ENCODE assay signal across 8 cellular contexts in genomic region chr11:117143390-117143789, GRCh38. TPM values are rescaled to one million over a fixed set of nuclear protein-coding genes. Genes with fewer than 3 reads are reported as not detected.
DNase-seq lines count a peak whose midpoint lies in the region; ATAC-seq, FAIRE-seq and TF ChIP-seq lines count a peak whose summit lies in the region.

No MANE protein-coding gene starts in this region.

- TSS peak; percentile 96 for BruUV-seq in Caco-2 (replicated peaks; lab: Mats Ljungman, UMichigan)

- peak overlapping the region; percentile 98 for H2AFZ ChIP-seq in neural progenitor cell (replicated peaks)

- H3K4me2 ChIP-seq in neural progenitor cell: peak overlapping the region; percentile 99

- H3K4me3 ChIP-seq in Caco-2 (ENCODE audit: low read depth, low read length) (peak overlapping the region; percentile 89), HEK293 (ENCODE audit: low read depth, low read length) (peak overlapping the region; percentile 94), neural progenitor cell (peak overlapping the region; percentile 95)

- H3K27me3 ChIP-seq in Caco-2 (replicated peaks; ENCODE audit: control insufficient read depth, insufficient read depth, low read length) (no peaks in the 10 kb centered on the region), neural progenitor cell (no peaks in the 10 kb centered on the region)

- H3K4me1 ChIP-seq in Caco-2 (peaks cover 6% of the 10 kb centered on the region; the same call in 1 of the 2 replicates), HEK293 (ENCODE audit: control insufficient read depth, insufficient read depth, low read length) (no peaks in the 10 kb centered on the region), neural progenitor cell (peaks cover 9% of the 10 kb centered on the region)

- no peaks in the 10 kb centered on the region for H3K27me3 Mint-ChIP-seq in Caco-2 (ENCODE audit: insufficient read depth, unreplicated experiment)
- H3K27me3 Mint-ChIP-seq in activated T-helper 17 cell treated with anti-CD3 and anti-CD28 coated beads, Interleukin-2, amount 50 U/mL, for 72 hours: peaks cover 8% of the 10 kb centered on the region
- peaks cover 8% of the 10 kb centered on the region for H3K27me3 Mint-ChIP-seq in neural progenitor cell (ENCODE audit: insufficient read depth, low read depth)

- H3K4me1 Mint-ChIP-seq in Caco-2 (ENCODE audit: low read depth, unreplicated experiment) (peaks cover 6% of the 10 kb centered on the region), neural progenitor cell (peaks cover 32% of the 10 kb centered on the region)
- peaks cover 16% of the 10 kb centered on the region for H3K4me1 Mint-ChIP-seq in activated T-helper 17 cell treated with anti-CD3 and anti-CD28 coated beads, Interleukin-2, amount 50 U/mL, for 72 hours

- H3K4me3 Mint-ChIP-seq in Caco-2 (ENCODE audit: unreplicated experiment) (peak overlapping the region; percentile 98), neural progenitor cell (peak overlapping the region; percentile 100)
- H3K4me3 Mint-ChIP-seq in activated T-helper 17 cell treated with anti-CD3 and anti-CD28 coated beads, Interleukin-2, amount 50 U/mL, for 72 hours: peak overlapping the region; percentile 100

- peaks cover 43% of the 10 kb centered on the region for H3K79me2 ChIP-seq in neural progenitor cell (ENCODE audit: low read depth)

- no peak for FAIRE-seq in urothelium cell line (lab: Jason Lieb, UNC)

- no peaks in the 10 kb centered on the region for H3F3A ChIP-seq in neural progenitor cell (ENCODE audit: low read depth)

- H3K36me3 ChIP-seq in Caco-2 (ENCODE audit: control insufficient read depth, insufficient read depth, low read length) (peaks cover 4% of the 10 kb centered on the region; the same call in 1 of the 2 replicates), HEK293 (ENCODE audit: control insufficient read depth in 2 of 2, insufficient read depth in 1 of 2, low read length in 2 of 2) (peaks cover 0 to 31% of the 10 kb centered on the region in 2 experiments; a peak in 2 of 3 replicates), neural progenitor cell (no peaks in the 10 kb centered on the region)

- H3K9ac ChIP-seq in neural progenitor cell: no peak overlapping the region

- CTCF ChIA-PET in Caco-2 (lab: Charles Lee): interaction anchor here (0.6 to 3.0 kb wide), 8 partner anchors 17 to 1549 kb away, joined by 3 to 14 read pairs (median 4); partner anchors contain the start of genes APOA1, PCSK7 and SIDT2
- CTCF ChIA-PET in HEK293 (lab: Yijun Ruan, JAX): interaction anchor here (0.9 to 1.2 kb wide), 3 partner anchors 37 to 372 kb away, joined by 3 to 5 read pairs (median 4); partner anchors contain the start of gene APOA5

- H3K36me3 Mint-ChIP-seq in Caco-2 (ENCODE audit: insufficient read depth, unreplicated experiment): peaks cover 51% of the 10 kb centered on the region
- H3K36me3 Mint-ChIP-seq in activated T-helper 17 cell treated with anti-CD3 and anti-CD28 coated beads, Interleukin-2, amount 50 U/mL, for 72 hours (ENCODE audit: low read depth): peaks cover 38% of the 10 kb centered on the region
- H3K36me3 Mint-ChIP-seq in neural progenitor cell: peaks cover 14% of the 10 kb centered on the region

- H3K27ac ChIP-seq in HEK293 (ENCODE audit: extremely low read depth, low read depth, low read length): peak overlapping the region; percentile 82; the same call in 1 of the 2 replicates
- H3K27ac ChIP-seq in neural progenitor cell: no peak overlapping the region

- DNase-seq in Caco-2: peak in 1 of 2 experiments; percentile 31
- peak; percentile 74 for DNase-seq in NCI-H510A treated with DMSO at 0.1 percent for 48 hours (lab: John Stamatoyannopoulos, UW)
- DNase-seq in foreskin melanocyte: peak; percentile 34
- DNase-seq in neural progenitor cell (ENCODE audit: low spot score): peak; percentile 57
- DNase-seq in urothelium cell line (ENCODE audit: low spot score): peak; percentile 40
- DNase-seq in GM19238 (ENCODE audit: insufficient read length, low spot score): no peak

- no peaks in the 10 kb centered on the region for H3K9me3 Mint-ChIP-seq in Caco-2 (ENCODE audit: unreplicated experiment)
- no peaks in the 10 kb centered on the region for H3K9me3 Mint-ChIP-seq in activated T-helper 17 cell treated with anti-CD3 and anti-CD28 coated beads, Interleukin-2, amount 50 U/mL, for 72 hours
- H3K9me3 Mint-ChIP-seq in neural progenitor cell: no peaks in the 10 kb centered on the region

- POLR2A ChIA-PET in Caco-2 (lab: Charles Lee) (interaction anchor here (0.5 to 2.4 kb wide), 4 partner anchors 35 to 581 kb away, joined by 6 to 21 read pairs (median 13); partner anchors contain the start of genes CEP164 and SIDT2), HEK293 (lab: Yijun Ruan, JAX) (interaction anchor here (0.6 to 2.8 kb wide), 8 partner anchors 27 to 502 kb away, joined by 3 to 28 read pairs (median 4); partner anchors contain the start of genes APOA5 and SIDT2)

- H4K20me1 ChIP-seq in neural progenitor cell (ENCODE audit: low read depth): peaks cover 38% of the 10 kb centered on the region

- peak; percentile 46 for ATAC-seq in activated T-helper 17 cell treated with anti-CD3 and anti-CD28 coated beads, Interleukin-2, amount 50 U/mL, for 72 hours (replicated peaks)

- H3K27ac Mint-ChIP-seq in Caco-2 (ENCODE audit: unreplicated experiment) (peak overlapping the region; percentile 95), neural progenitor cell (peak overlapping the region; percentile 98)
- H3K27ac Mint-ChIP-seq in activated T-helper 17 cell treated with anti-CD3 and anti-CD28 coated beads, Interleukin-2, amount 50 U/mL, for 72 hours: peak overlapping the region; percentile 97

- H3K9me3 ChIP-seq in Caco-2 (no peaks in the 10 kb centered on the region), HEK293 (ENCODE audit: control insufficient read depth, insufficient read depth, low read depth, low read length) (no peaks in the 10 kb centered on the region), neural progenitor cell (ENCODE audit: low read depth) (no peaks in the 10 kb centered on the region)

- TF ChIP-seq CTCF in Caco-2 (IDR thresholded peaks at IDR 0.05; ENCODE audit: insufficient read depth in 1 of 2, low read depth in 1 of 2, low read length in 1 of 2, severe bottlenecking in 1 of 2, unreplicated experiment in 1 of 2): no peak
- TF ChIP-seq CTCF in HEK293 (tag by site-specific recombination; IDR thresholded peaks at IDR 0.05): no peak
- TF ChIP-seq CTCF in neural progenitor cell (IDR thresholded peaks at IDR 0.05): no peak

- intact Hi-C loops in Caco-2 (cut with micrococcal nuclease; ENCODE audit: unreplicated experiment): no loop called here

TF ChIP-seq in HEK293, 187 proteins besides CTCF, POLR2A, EP300 and RAD21 (continues in another document):
- TF ChIP-seq ZNF280C (tag by site-specific recombination; IDR thresholded peaks at IDR 0.05): no peak

RNA-seq across cellular contexts. Expression of gene PAFAH1B2, which starts 0.7 kb away (rescaled TPM):
- 167 and 168 TPM in 2 replicates for total RNA-seq in Caco-2 (2022)
- 10 to 100 TPM; 53.7 to 87.6 TPM for total RNA-seq in activated T-helper 17 cell treated with anti-CD3 and anti-CD28 coated beads, Interleukin-2, amount 50 U/mL, for 72 hours
- total RNA-seq in neural progenitor cell (ENCODE audit: low replicate concordance): 161 and 203 TPM in 2 replicates

RNA-seq across cellular contexts. Expression of gene SIDT2, which starts 35.2 kb away (rescaled TPM):
- total RNA-seq in Caco-2 (2022) (57.2 and 61.7 TPM in 2 replicates), neural progenitor cell (ENCODE audit: low replicate concordance) (13.3 and 20.5 TPM in 2 replicates)
- total RNA-seq in activated T-helper 17 cell treated with anti-CD3 and anti-CD28 coated beads, Interleukin-2, amount 50 U/mL, for 72 hours: 10 to 100 TPM; 25.0 to 43.9 TPM

RNA-seq across cellular contexts. Expression of gene SIK3, which starts 45.2 kb away (rescaled TPM):
- 65.7 and 69.4 TPM in 2 replicates for total RNA-seq in Caco-2 (2022)
- total RNA-seq in activated T-helper 17 cell treated with anti-CD3 and anti-CD28 coated beads, Interleukin-2, amount 50 U/mL, for 72 hours: 10 to 100 TPM; 41.9 to 55.7 TPM
- 19.7 and 24.4 TPM in 2 replicates for total RNA-seq in neural progenitor cell (ENCODE audit: low replicate concordance)

RNA-seq across cellular contexts. Expression of gene TAGLN, which starts 55.8 kb away (rescaled TPM):
- total RNA-seq in Caco-2 (2022): 303 and 588 TPM in 2 replicates
- 1 to 10 TPM; 5.1 to 9.6 TPM for total RNA-seq in activated T-helper 17 cell treated with anti-CD3 and anti-CD28 coated beads, Interleukin-2, amount 50 U/mL, for 72 hours
- 24.5 and 34.0 TPM in 2 replicates for total RNA-seq in neural progenitor cell (ENCODE audit: low replicate concordance)
